Comparison of ENCODE assay signal across 9 cellular contexts in genomic region chr2:64114063-64114911, GRCh38. TPM values are rescaled to one million over a fixed set of nuclear protein-coding genes. Genes with fewer than 3 reads are reported as not detected.
A peak's percentile ranks its signal among the peaks of the same experiment; 100 is the strongest.
DNase-seq lines count a peak whose midpoint lies in the region; ATAC-seq and TF ChIP-seq lines count a peak whose summit lies in the region.
"Had no signal": no experiment of that assay in that cellular context is flagged by ENCODE, and none has a peak within 500 bp of the region (broad histone marks: within the 10 kb centered on the region; RNA-seq: fewer than 3 reads in every experiment).

No MANE protein-coding gene starts in this region.

- no peak overlapping the region for H3K4me3 Mint-ChIP-seq in Caco-2 (ENCODE audit: unreplicated experiment)
- H3K4me3 Mint-ChIP-seq in MCF 10A (ENCODE audit: unreplicated experiment): peak overlapping the region; percentile 35
- H3K4me3 Mint-ChIP-seq in nephron progenitor cell: no peak overlapping the region

- H3K36me3 Mint-ChIP-seq in Caco-2 (ENCODE audit: insufficient read depth, unreplicated experiment) (peaks cover 19% of the 10 kb centered on the region), MCF 10A (ENCODE audit: insufficient read depth, unreplicated experiment) (peaks cover 2% of the 10 kb centered on the region), nephron progenitor cell (ENCODE audit: low read depth) (peaks cover 5% of the 10 kb centered on the region)

- DNase-seq in Caco-2 (no peak), MCF 10A (ENCODE audit: unreplicated experiment) (peak; percentile 38), nephron progenitor cell (no peak), pons (ENCODE audit: low spot score) (no peak)
- DNase-seq in activated CD4-positive, alpha-beta T cell treated with anti-CD3 and anti-CD28 coated beads, Interleukin-2, amount 50 U/mL, for 4 hours: no peak

- ATAC-seq in GM19467 (IDR thresholded peaks at IDR 0.05; ENCODE audit: unreplicated experiment) (peak; percentile 46), GM18505 (IDR thresholded peaks at IDR 0.05; ENCODE audit: unreplicated experiment) (no peak)

- H3K36me3 ChIP-seq in Caco-2 (ENCODE audit: control insufficient read depth, insufficient read depth, low read length) (no peaks in the 10 kb centered on the region), HUES48 (ENCODE audit: control insufficient read depth, insufficient read depth, low read length) (no peaks in the 10 kb centered on the region; the same call in 1 of the 2 replicates)

- TF ChIP-seq CTCF in Caco-2 (IDR thresholded peaks at IDR 0.05; ENCODE audit: insufficient read depth in 1 of 2, low read depth in 1 of 2, low read length in 1 of 2, severe bottlenecking in 1 of 2, unreplicated experiment in 1 of 2): no peak
- no peak for TF ChIP-seq CTCF in MCF 10A (IDR thresholded peaks at IDR 0.05; ENCODE audit: unreplicated experiment)
- no peak for TF ChIP-seq CTCF in nephron progenitor cell (IDR thresholded peaks at IDR 0.05)

- H3K9ac ChIP-seq in HUES48 (ENCODE audit: low read depth, low read length): no peak overlapping the region

- H3K27ac Mint-ChIP-seq in Caco-2 (ENCODE audit: unreplicated experiment) (peak overlapping the region; percentile 63), MCF 10A (ENCODE audit: low read depth, unreplicated experiment) (peak overlapping the region; percentile 87), nephron progenitor cell (peak overlapping the region; percentile 6)

- H3K4me1 Mint-ChIP-seq in Caco-2 (ENCODE audit: low read depth, unreplicated experiment) (peaks cover 45% of the 10 kb centered on the region), MCF 10A (ENCODE audit: insufficient read depth, unreplicated experiment) (peaks cover 16% of the 10 kb centered on the region), nephron progenitor cell (peaks cover 22% of the 10 kb centered on the region)

- H3K4me3 ChIP-seq in Caco-2 (ENCODE audit: low read depth, low read length) (no peak overlapping the region), HUES48 (ENCODE audit: low read depth, low read length) (no peak overlapping the region)

- H3K27ac ChIP-seq in HUES48 (ENCODE audit: low read depth, low read length): peak overlapping the region; percentile 44
- H3K27ac ChIP-seq: HL-60 had no signal

- H3K9me3 ChIP-seq in Caco-2: no peaks in the 10 kb centered on the region
- H3K9me3 ChIP-seq in HUES48 (ENCODE audit: control insufficient read depth, insufficient read depth, low read length): no peaks in the 10 kb centered on the region

- H3K9me3 Mint-ChIP-seq in Caco-2 (ENCODE audit: unreplicated experiment) (no peaks in the 10 kb centered on the region), MCF 10A (ENCODE audit: unreplicated experiment) (no peaks in the 10 kb centered on the region), nephron progenitor cell (no peaks in the 10 kb centered on the region)

- POLR2A ChIA-PET in Caco-2 (lab: Charles Lee): no interaction called here
- POLR2A ChIA-PET in MCF 10A (lab: Yijun Ruan, JAX): interaction anchor here (0.6 to 1.3 kb wide), 6 partner anchors 9 to 51 kb away, joined by 3 to 4 read pairs (median 4); no protein-coding TSS in a partner anchor

- CTCF ChIA-PET in Caco-2 (lab: Charles Lee): no interaction called here
- CTCF ChIA-PET in MCF 10A (lab: Yijun Ruan, JAX): interaction anchor here (1.3 kb wide), 1 partner anchor 17 kb away, joined by 3 read pairs; no protein-coding TSS in a partner anchor

- intact Hi-C loops in Caco-2 (cut with micrococcal nuclease; ENCODE audit: unreplicated experiment) (no loop called here), MCF 10A (cut with micrococcal nuclease) (loop anchor here (10.0 kb wide), 1 partner anchor 49 kb away; no protein-coding TSS in a partner anchor)

- BruUV-seq in Caco-2 (replicated peaks; lab: Mats Ljungman, UMichigan) (no TSS peak), MCF 10A (replicated peaks; lab: Mats Ljungman, UMichigan) (no TSS peak)

- H3K27me3 Mint-ChIP-seq in Caco-2 (ENCODE audit: insufficient read depth, unreplicated experiment): no peaks in the 10 kb centered on the region
- no peaks in the 10 kb centered on the region for H3K27me3 Mint-ChIP-seq in MCF 10A (ENCODE audit: insufficient read depth, unreplicated experiment)
- H3K27me3 Mint-ChIP-seq in nephron progenitor cell (ENCODE audit: low read depth, poor library complexity): no peaks in the 10 kb centered on the region

- H3K4me1 ChIP-seq in Caco-2 (peaks cover 78% of the 10 kb centered on the region), HUES48 (ENCODE audit: control insufficient read depth, insufficient read depth, low read length) (peaks cover 37% of the 10 kb centered on the region)

- H3K27me3 ChIP-seq in Caco-2 (replicated peaks; ENCODE audit: control insufficient read depth, insufficient read depth, low read length) (no peaks in the 10 kb centered on the region), HUES48 (ENCODE audit: control insufficient read depth, insufficient read depth, low read length) (no peaks in the 10 kb centered on the region)

- no peak for TF ChIP-seq POLR2A in GM18505 (IDR thresholded peaks at IDR 0.05; ENCODE audit: borderline replicate concordance, extremely low read depth, insufficient read depth, insufficient read length)

RNA-seq across cellular contexts. Expression of gene PELI1, which starts 29.9 kb away (rescaled TPM):
- total RNA-seq in Caco-2 (2022): 64.1 and 69.2 TPM in 2 replicates
- 13.5 and 16.3 TPM in 2 replicates for total RNA-seq in MCF 10A (2022)

Comparison
In these comparisons a context has a peak if more than half of its experiments do, and no peak if none do; other contexts are left out.
1. H3K27ac Mint-ChIP-seq: peak in every context shown above with its lines; median percentile 87 in MCF 10A; 63 in Caco-2; 6 in nephron progenitor cell.